1 cellular context compared by ENCODE assay signal in genomic region chr1:151851886-151852285, GRCh38.
TF ChIP-seq lines count a peak whose summit lies in the region.

No MANE protein-coding gene starts in this region.

TF ChIP-seq in HEK293, 187 proteins besides CTCF, POLR2A, EP300 and RAD21:
- TF ChIP-seq KLF8 (tag by site-specific recombination; IDR thresholded peaks at IDR 0.05) (no peak), ZNF692 (tag by site-specific recombination; IDR thresholded peaks at IDR 0.05) (peak; percentile 72), ZNF600 (tag by site-specific recombination; IDR thresholded peaks at IDR 0.05) (no peak), ZFP69B (tag by site-specific recombination; IDR thresholded peaks at IDR 0.05) (peak; percentile 75), ZNF48 (tag by site-specific recombination; IDR thresholded peaks at IDR 0.05) (no peak), SP3 (tag by site-specific recombination; IDR thresholded peaks at IDR 0.05) (no peak)
